In genomic region chr1:67605209-67605780, GRCh38 we compare ENCODE assay signal across 28 cellular contexts.
"Had no signal": no experiment of that assay in that cellular context is flagged by ENCODE, and none has a peak within 500 bp of the region (broad histone marks: within the 10 kb centered on the region; RNA-seq: fewer than 3 reads in every experiment).

No MANE protein-coding gene starts in this region.

- H3K9me3 ChIP-seq: esophagus muscularis mucosa, heart left ventricle, lower lobe of right lung, mucosa of descending colon, ovary, spleen, thoracic aorta had no signal

- H3K27ac Mint-ChIP-seq: activated CD4-positive, alpha-beta T cell treated with anti-CD3 and anti-CD28 coated beads for 36 hours; dendritic cell treated with granulocyte-macrophage colony-stimulating factor and Interleukin-4, amounts not matched to agents 40 ng/mL and 50 ng/mL, for 4 days; natural killer cell treated with Interleukin-12 subunit alpha and Interleukin-12 subunit beta and Interleukin-15 and Interleukin-18, amount 100 ng/mL, for 72 hours; progenitor cell of endocrine pancreas; T-helper 2 cell treated with Interferon-gamma antibody and Interleukin-4, amounts not matched to agents 5 μg/mL and 100 μg/mL, for 36 hours; type B pancreatic cell had no signal

- H3K27ac ChIP-seq: brain microvascular endothelial cell, esophagus muscularis mucosa, foreskin keratinocyte, heart left ventricle, lower lobe of right lung, spleen, thoracic aorta had no signal

- ATAC-seq: activated CD4-positive, alpha-beta T cell treated with anti-CD3 and anti-CD28 coated beads for 36 hours; foreskin keratinocyte; heart left ventricle; left lobe of liver; lower lobe of right lung; mucosa of descending colon; natural killer cell treated with Interleukin-12 subunit alpha and Interleukin-12 subunit beta and Interleukin-15 and Interleukin-18, amount 100 ng/mL, for 72 hours; stimulated activated naive CD8-positive, alpha-beta T cell treated with anti-CD3 and anti-CD28 coated beads, Interleukin-15, Interleukin-2, amounts not matched to agents 100 U/mL and 50 U/mL, for 24 hours had no signal

- DNase-seq: activated CD4-positive, alpha-beta T cell treated with anti-CD3 and anti-CD28 coated beads for 36 hours; activated CD4-positive, alpha-beta T cell treated with anti-CD3 and anti-CD28 coated beads, Interleukin-2, amount 50 U/mL, for 4 hours; activated CD4-positive, CD25-positive, alpha-beta regulatory T cell; activated gamma-delta T cell treated with Interleukin-2 at 50 U/mL for 16 hours; activated naive CD4-positive, alpha-beta T cell treated with anti-CD3 and anti-CD28 coated beads, Interleukin-2, amount 50 U/mL, for 16 hours; activated T-cell treated with anti-CD3 and anti-CD28 coated beads, Interleukin-2, amount 50 U/mL, for 1 hour; amniotic stem cell; brain microvascular endothelial cell; central memory CD4-positive, alpha-beta T cell; foreskin keratinocyte; heart left ventricle; hypothalamus; kidney glomerular epithelial cell; lower lobe of right lung; mucosa of descending colon; ovary; spleen; stimulated activated naive CD8-positive, alpha-beta T cell treated with anti-CD3 and anti-CD28 coated beads, Interleukin-15, Interleukin-2, amounts not matched to agents 100 U/mL and 50 U/mL, for 24 hours; T-helper 1 cell had no signal

- H3K27me3 ChIP-seq: brain microvascular endothelial cell, esophagus muscularis mucosa, foreskin keratinocyte, heart left ventricle, ovary, spleen had no signal

- FAIRE-seq: astrocyte had no signal

- H3K27me3 Mint-ChIP-seq: dendritic cell treated with granulocyte-macrophage colony-stimulating factor and Interleukin-4, amounts not matched to agents 40 ng/mL and 50 ng/mL, for 4 days; type B pancreatic cell had no signal

- H3K4me1 ChIP-seq: esophagus muscularis mucosa, foreskin keratinocyte, heart left ventricle, lower lobe of right lung, spleen had no signal

- H3K9me3 Mint-ChIP-seq: dendritic cell treated with granulocyte-macrophage colony-stimulating factor and Interleukin-4, amounts not matched to agents 40 ng/mL and 50 ng/mL, for 4 days; natural killer cell treated with Interleukin-12 subunit alpha and Interleukin-12 subunit beta and Interleukin-15 and Interleukin-18, amount 100 ng/mL, for 72 hours; T-helper 2 cell treated with Interferon-gamma antibody and Interleukin-4, amounts not matched to agents 5 μg/mL and 100 μg/mL, for 36 hours had no signal

- H3K4me3 Mint-ChIP-seq: activated CD4-positive, alpha-beta T cell treated with anti-CD3 and anti-CD28 coated beads for 36 hours; dendritic cell treated with granulocyte-macrophage colony-stimulating factor and Interleukin-4, amounts not matched to agents 40 ng/mL and 50 ng/mL, for 4 days; natural killer cell treated with Interleukin-12 subunit alpha and Interleukin-12 subunit beta and Interleukin-15 and Interleukin-18, amount 100 ng/mL, for 72 hours; T-helper 2 cell treated with Interferon-gamma antibody and Interleukin-4, amounts not matched to agents 5 μg/mL and 100 μg/mL, for 36 hours; type B pancreatic cell had no signal

- H3K4me3 ChIP-seq: esophagus muscularis mucosa, heart left ventricle, lower lobe of right lung, mucosa of descending colon, ovary, spleen, thoracic aorta had no signal

- H3K36me3 ChIP-seq: brain microvascular endothelial cell, esophagus muscularis mucosa, heart left ventricle, lower lobe of right lung, ovary, spleen, thoracic aorta had no signal

- H3K36me3 Mint-ChIP-seq: natural killer cell treated with Interleukin-12 subunit alpha and Interleukin-12 subunit beta and Interleukin-15 and Interleukin-18, amount 100 ng/mL, for 72 hours; type B pancreatic cell had no signal
